ENCODE assay signal across 1 cellular context in the genomic region with DNA sequence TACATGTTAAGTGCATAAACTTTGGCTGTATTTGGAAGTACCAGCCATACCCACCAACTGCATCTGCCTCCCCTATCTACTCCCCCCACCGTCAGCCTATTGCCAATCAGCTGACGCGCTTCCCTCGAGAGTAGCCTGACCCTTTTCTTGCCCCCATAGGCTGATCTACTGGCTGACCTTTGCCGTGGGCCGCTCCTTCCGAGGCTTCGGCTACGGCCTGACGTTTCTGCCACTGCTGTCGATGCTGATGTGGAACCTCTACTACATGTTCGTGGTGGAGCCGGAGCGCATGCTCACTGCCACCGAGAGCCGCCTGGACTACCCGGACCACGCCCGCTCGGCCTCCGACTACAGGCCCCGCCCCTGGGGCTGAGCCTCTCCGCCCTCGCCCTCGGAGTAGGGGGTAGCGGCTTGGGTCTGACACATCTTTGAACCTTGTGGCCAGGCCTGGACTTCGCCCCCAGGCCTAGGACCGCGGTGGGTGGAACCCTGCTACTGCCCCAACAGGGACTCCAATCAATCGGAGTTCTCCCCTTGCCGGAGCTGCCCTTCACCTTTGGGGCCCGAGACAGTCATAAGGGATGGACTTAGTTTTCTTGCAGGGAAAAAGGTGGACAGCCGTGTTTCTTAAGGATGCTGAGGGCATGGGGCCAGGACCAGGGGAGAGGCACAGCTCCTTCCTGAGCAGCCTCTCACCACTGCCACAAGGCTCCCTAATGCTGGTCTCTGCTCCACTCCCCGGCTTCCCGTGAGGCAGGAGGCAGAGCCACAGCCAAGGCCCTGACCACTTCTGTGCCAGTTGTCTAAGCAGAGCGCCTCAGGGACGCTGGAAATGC.
TF ChIP-seq lines count a peak whose summit lies in the region.

No MANE protein-coding gene starts in this region.

TF ChIP-seq in HepG2, 621 proteins besides CTCF, POLR2A, EP300 and RAD21 (continued from another document and continues in another):
- TF ChIP-seq, protein P1, sequence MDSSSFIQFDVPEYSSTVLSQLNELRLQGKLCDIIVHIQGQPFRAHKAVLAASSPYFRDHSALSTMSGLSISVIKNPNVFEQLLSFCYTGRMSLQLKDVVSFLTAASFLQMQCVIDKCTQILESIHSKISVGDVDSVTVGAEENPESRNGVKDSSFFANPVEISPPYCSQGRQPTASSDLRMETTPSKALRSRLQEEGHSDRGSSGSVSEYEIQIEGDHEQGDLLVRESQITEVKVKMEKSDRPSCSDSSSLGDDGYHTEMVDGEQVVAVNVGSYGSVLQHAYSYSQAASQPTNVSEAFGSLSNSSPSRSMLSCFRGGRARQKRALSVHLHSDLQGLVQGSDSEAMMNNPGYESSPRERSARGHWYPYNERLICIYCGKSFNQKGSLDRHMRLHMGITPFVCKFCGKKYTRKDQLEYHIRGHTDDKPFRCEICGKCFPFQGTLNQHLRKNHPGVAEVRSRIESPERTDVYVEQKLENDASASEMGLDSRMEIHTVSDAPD (CRISPR knock-in tag; IDR thresholded peaks at IDR 0.05): no peak; the same call in 1 of the 2 replicates
- TF ChIP-seq, protein P2, sequence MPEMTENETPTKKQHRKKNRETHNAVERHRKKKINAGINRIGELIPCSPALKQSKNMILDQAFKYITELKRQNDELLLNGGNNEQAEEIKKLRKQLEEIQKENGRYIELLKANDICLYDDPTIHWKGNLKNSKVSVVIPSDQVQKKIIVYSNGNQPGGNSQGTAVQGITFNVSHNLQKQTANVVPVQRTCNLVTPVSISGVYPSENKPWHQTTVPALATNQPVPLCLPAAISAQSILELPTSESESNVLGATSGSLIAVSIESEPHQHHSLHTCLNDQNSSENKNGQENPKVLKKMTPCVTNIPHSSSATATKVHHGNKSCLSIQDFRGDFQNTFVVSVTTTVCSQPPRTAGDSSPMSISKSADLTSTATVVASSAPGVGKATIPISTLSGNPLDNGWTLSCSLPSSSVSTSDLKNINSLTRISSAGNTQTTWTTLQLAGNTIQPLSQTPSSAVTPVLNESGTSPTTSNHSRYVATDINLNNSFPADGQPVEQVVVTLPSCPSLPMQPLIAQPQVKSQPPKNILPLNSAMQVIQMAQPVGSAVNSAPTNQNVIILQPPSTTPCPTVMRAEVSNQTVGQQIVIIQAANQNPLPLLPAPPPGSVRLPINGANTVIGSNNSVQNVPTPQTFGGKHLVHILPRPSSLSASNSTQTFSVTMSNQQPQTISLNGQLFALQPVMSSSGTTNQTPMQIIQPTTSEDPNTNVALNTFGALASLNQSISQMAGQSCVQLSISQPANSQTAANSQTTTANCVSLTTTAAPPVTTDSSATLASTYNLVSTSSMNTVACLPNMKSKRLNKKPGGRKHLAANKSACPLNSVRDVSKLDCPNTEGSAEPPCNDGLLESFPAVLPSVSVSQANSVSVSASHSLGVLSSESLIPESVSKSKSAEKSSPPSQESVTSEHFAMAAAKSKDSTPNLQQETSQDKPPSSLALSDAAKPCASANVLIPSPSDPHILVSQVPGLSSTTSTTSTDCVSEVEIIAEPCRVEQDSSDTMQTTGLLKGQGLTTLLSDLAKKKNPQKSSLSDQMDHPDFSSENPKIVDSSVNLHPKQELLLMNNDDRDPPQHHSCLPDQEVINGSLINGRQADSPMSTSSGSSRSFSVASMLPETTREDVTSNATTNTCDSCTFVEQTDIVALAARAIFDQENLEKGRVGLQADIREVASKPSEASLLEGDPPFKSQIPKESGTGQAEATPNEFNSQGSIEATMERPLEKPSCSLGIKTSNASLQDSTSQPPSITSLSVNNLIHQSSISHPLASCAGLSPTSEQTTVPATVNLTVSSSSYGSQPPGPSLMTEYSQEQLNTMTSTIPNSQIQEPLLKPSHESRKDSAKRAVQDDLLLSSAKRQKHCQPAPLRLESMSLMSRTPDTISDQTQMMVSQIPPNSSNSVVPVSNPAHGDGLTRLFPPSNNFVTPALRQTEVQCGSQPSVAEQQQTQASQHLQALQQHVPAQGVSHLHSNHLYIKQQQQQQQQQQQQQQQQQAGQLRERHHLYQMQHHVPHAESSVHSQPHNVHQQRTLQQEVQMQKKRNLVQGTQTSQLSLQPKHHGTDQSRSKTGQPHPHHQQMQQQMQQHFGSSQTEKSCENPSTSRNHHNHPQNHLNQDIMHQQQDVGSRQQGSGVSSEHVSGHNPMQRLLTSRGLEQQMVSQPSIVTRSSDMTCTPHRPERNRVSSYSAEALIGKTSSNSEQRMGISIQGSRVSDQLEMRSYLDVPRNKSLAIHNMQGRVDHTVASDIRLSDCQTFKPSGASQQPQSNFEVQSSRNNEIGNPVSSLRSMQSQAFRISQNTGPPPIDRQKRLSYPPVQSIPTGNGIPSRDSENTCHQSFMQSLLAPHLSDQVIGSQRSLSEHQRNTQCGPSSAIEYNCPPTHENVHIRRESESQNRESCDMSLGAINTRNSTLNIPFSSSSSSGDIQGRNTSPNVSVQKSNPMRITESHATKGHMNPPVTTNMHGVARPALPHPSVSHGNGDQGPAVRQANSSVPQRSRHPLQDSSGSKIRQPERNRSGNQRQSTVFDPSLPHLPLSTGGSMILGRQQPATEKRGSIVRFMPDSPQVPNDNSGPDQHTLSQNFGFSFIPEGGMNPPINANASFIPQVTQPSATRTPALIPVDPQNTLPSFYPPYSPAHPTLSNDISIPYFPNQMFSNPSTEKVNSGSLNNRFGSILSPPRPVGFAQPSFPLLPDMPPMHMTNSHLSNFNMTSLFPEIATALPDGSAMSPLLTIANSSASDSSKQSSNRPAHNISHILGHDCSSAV (CRISPR knock-in tag; IDR thresholded peaks at IDR 0.05; ENCODE audit: borderline replicate concordance): no peak
- TF ChIP-seq ZFP1 (CRISPR knock-in tag; IDR thresholded peaks at IDR 0.05) (no peak), PRPF4 (IDR thresholded peaks at IDR 0.05; ENCODE audit: low read depth, low read length, poor library complexity, severe bottlenecking) (no peak), RFX1 (IDR thresholded peaks at IDR 0.05) (no peak), ZNF143 (CRISPR knock-in tag; IDR thresholded peaks at IDR 0.05) (0 out of 2 replicates have a peak, but pooled peaks have one; percentile 9), ZNF772 (CRISPR knock-in tag; IDR thresholded peaks at IDR 0.05) (no peak), NR2C2 (CRISPR knock-in tag; IDR thresholded peaks at IDR 0.05; ENCODE audit: borderline replicate concordance) (peak; percentile 62), TBX2 (CRISPR knock-in tag; IDR thresholded peaks at IDR 0.05; ENCODE audit: borderline replicate concordance) (no peak; the same call in 1 of the 2 replicates), SNRNP70 (IDR thresholded peaks at IDR 0.05; ENCODE audit: low read depth, low read length) (no peak), ZNF124 (CRISPR knock-in tag; IDR thresholded peaks at IDR 0.05) (no peak), U2AF2 (IDR thresholded peaks at IDR 0.05; ENCODE audit: low read depth, low read length) (no peak), ZNF616 (CRISPR knock-in tag; IDR thresholded peaks at IDR 0.05; ENCODE audit: low read depth) (no peak), ZSCAN29 (CRISPR knock-in tag; conservative IDR thresholded peaks at IDR 0.05) (peak; percentile 94), PITX1 (CRISPR knock-in tag; IDR thresholded peaks at IDR 0.05) (no peak; the same call in 1 of the 2 replicates), MTA1 (CRISPR knock-in tag; IDR thresholded peaks at IDR 0.05; ENCODE audit: borderline replicate concordance) (peak; percentile 82), DMAP1 (CRISPR knock-in tag; IDR thresholded peaks at IDR 0.05) (peak; percentile 84), BORCS8-MEF2B (CRISPR knock-in tag; IDR thresholded peaks at IDR 0.05) (no peak; the same call in 1 of the 2 replicates), ISL2 (CRISPR knock-in tag; IDR thresholded peaks at IDR 0.05) (peak; percentile 49; the same call in 1 of the 2 replicates), KAT2B (IDR thresholded peaks at IDR 0.05; ENCODE audit: borderline replicate concordance, low read depth, low read length) (no peak), RFX3 (CRISPR knock-in tag; IDR thresholded peaks at IDR 0.05) (no peak), ZNF879 (CRISPR knock-in tag; IDR thresholded peaks at IDR 0.05) (no peak), PPARG (CRISPR knock-in tag; conservative IDR thresholded peaks at IDR 0.05) (peak; percentile 53; the same call in 1 of the 2 replicates), PHF8 (CRISPR knock-in tag; IDR thresholded peaks at IDR 0.05) (peak; percentile 72), TCF7L2 (IDR thresholded peaks at IDR 0.05; ENCODE audit: low read depth, low read length) (no peak), SIX1 (CRISPR knock-in tag; IDR thresholded peaks at IDR 0.05; ENCODE audit: borderline replicate concordance) (0 out of 2 replicates have a peak, but pooled peaks have one; percentile 43), HOXA3 (CRISPR knock-in tag; IDR thresholded peaks at IDR 0.05) (peak; percentile 84)
- TF ChIP-seq, protein P3, sequence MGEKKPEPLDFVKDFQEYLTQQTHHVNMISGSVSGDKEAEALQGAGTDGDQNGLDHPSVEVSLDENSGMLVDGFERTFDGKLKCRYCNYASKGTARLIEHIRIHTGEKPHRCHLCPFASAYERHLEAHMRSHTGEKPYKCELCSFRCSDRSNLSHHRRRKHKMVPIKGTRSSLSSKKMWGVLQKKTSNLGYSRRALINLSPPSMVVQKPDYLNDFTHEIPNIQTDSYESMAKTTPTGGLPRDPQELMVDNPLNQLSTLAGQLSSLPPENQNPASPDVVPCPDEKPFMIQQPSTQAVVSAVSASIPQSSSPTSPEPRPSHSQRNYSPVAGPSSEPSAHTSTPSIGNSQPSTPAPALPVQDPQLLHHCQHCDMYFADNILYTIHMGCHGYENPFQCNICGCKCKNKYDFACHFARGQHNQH (CRISPR knock-in tag; IDR thresholded peaks at IDR 0.05): peak; percentile 69
- TF ChIP-seq, protein P4, sequence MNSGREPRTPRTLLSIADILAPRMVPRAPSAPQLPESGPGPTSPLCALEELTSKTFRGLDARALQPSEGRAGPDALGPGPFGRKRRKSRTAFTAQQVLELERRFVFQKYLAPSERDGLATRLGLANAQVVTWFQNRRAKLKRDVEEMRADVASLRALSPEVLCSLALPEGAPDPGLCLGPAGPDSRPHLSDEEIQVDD (CRISPR knock-in tag; IDR thresholded peaks at IDR 0.05; ENCODE audit: borderline replicate concordance): no peak; the same call in 1 of the 2 replicates
- TF ChIP-seq, protein P5, sequence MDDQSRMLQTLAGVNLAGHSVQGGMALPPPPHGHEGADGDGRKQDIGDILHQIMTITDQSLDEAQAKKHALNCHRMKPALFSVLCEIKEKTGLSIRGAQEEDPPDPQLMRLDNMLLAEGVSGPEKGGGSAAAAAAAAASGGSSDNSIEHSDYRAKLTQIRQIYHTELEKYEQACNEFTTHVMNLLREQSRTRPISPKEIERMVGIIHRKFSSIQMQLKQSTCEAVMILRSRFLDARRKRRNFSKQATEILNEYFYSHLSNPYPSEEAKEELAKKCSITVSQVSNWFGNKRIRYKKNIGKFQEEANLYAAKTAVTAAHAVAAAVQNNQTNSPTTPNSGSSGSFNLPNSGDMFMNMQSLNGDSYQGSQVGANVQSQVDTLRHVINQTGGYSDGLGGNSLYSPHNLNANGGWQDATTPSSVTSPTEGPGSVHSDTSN (CRISPR knock-in tag; IDR thresholded peaks at IDR 0.05; ENCODE audit: borderline replicate concordance): no peak
- TF ChIP-seq, protein P6, sequence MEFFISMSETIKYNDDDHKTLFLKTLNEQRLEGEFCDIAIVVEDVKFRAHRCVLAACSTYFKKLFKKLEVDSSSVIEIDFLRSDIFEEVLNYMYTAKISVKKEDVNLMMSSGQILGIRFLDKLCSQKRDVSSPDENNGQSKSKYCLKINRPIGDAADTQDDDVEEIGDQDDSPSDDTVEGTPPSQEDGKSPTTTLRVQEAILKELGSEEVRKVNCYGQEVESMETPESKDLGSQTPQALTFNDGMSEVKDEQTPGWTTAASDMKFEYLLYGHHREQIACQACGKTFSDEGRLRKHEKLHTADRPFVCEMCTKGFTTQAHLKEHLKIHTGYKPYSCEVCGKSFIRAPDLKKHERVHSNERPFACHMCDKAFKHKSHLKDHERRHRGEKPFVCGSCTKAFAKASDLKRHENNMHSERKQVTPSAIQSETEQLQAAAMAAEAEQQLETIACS (CRISPR knock-in tag; IDR thresholded peaks at IDR 0.05): no peak
- TF ChIP-seq, protein P7, sequence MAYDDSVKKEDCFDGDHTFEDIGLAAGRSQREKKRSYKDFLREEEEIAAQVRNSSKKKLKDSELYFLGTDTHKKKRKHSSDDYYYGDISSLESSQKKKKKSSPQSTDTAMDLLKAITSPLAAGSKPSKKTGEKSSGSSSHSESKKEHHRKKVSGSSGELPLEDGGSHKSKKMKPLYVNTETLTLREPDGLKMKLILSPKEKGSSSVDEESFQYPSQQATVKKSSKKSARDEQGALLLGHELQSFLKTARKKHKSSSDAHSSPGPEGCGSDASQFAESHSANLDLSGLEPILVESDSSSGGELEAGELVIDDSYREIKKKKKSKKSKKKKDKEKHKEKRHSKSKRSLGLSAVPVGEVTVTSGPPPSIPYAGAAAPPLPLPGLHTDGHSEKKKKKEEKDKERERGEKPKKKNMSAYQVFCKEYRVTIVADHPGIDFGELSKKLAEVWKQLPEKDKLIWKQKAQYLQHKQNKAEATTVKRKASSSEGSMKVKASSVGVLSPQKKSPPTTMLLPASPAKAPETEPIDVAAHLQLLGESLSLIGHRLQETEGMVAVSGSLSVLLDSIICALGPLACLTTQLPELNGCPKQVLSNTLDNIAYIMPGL (CRISPR knock-in tag; IDR thresholded peaks at IDR 0.05; ENCODE audit: borderline replicate concordance in 1 of 2, low read depth in 1 of 2): peak; percentile 3 to 73; a peak in 2 of 4 replicates
- TF ChIP-seq, protein P8, sequence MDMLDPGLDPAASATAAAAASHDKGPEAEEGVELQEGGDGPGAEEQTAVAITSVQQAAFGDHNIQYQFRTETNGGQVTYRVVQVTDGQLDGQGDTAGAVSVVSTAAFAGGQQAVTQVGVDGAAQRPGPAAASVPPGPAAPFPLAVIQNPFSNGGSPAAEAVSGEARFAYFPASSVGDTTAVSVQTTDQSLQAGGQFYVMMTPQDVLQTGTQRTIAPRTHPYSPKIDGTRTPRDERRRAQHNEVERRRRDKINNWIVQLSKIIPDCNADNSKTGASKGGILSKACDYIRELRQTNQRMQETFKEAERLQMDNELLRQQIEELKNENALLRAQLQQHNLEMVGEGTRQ (IDR thresholded peaks at IDR 0.05; ENCODE audit: low read depth, low read length): no peak
- TF ChIP-seq, protein P8 (CRISPR knock-in tag; IDR thresholded peaks at IDR 0.05; ENCODE audit: borderline replicate concordance): no peak; the same call in 1 of the 2 replicates
